ENCODE assay signal across 19 cellular contexts in the genomic region with DNA sequence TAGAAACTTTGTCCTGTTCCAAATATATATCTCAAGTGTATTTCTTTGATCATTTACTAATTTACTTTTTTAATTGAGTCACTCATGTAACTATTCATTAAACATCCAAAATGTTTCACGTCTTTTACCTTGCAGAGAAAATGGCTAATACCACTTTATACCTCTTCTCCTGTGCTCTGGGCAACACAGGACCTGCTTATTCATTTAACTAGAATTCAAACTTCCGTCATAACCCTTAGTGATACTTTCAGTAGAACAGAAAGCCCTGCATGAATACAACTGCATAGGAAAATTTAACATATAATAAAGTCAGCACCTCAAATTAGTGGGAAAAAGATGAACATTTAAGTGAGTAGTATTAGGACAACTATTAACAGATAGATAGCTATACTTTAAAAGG.
DNase-seq lines count a peak whose midpoint lies in the region; ATAC-seq, FAIRE-seq and TF ChIP-seq lines count a peak whose summit lies in the region.
"Had no signal": no experiment of that assay in that cellular context is flagged by ENCODE, and none has a peak within 500 bp of the region (broad histone marks: within the 10 kb centered on the region; RNA-seq: fewer than 3 reads in every experiment).

No MANE protein-coding gene starts in this region.

- no peak for TF ChIP-seq CTCF in GM23338 (conservative IDR thresholded peaks at IDR 0.05; ENCODE audit: low read depth in 2 of 2)
- TF ChIP-seq CTCF in OCI-LY3 (IDR thresholded peaks at IDR 0.05; ENCODE audit: low read depth, low read length), result no peak
- TF ChIP-seq CTCF in K562 (IDR thresholded peaks at IDR 0.05 in 2 of 3, conservative IDR thresholded peaks at IDR 0.05 in 1 of 3; ENCODE audit: insufficient read depth in 2 of 3, low read depth in 1 of 3, low read length in 3 of 3), result no peak
- TF ChIP-seq CTCF in neural progenitor cell (IDR thresholded peaks at IDR 0.05), result no peak
- no peak for TF ChIP-seq CTCF in Peyer's patch (IDR thresholded peaks at IDR 0.05)

- peak overlapping the region; percentile 16; the same call in 1 of the 2 replicates for H3K27ac Mint-ChIP-seq in GM23338
- H3K27ac Mint-ChIP-seq in neural progenitor cell, result no peak overlapping the region
- H3K27ac Mint-ChIP-seq: CD14-positive monocyte; CD8-positive, alpha-beta T cell had no signal

- TF ChIP-seq RAD21 in K562 (CRISPR knock-in tag; conservative IDR thresholded peaks at IDR 0.05 in 1 of 2, IDR thresholded peaks at IDR 0.05 in 1 of 2), result no peak

- H3K4me3 Mint-ChIP-seq in GM23338 (no peak overlapping the region), neural progenitor cell (no peak overlapping the region)
- H3K4me3 Mint-ChIP-seq: CD14-positive monocyte; CD8-positive, alpha-beta T cell had no signal

- peak overlapping the region; percentile 25 for H3K4me2 ChIP-seq in GM23338
- H3K4me2 ChIP-seq in OCI-LY3 (ENCODE audit: low read length), result peak overlapping the region; percentile 5
- peak overlapping the region; percentile 44; the same call in 1 of the 2 replicates for H3K4me2 ChIP-seq in K562 (ENCODE audit: insufficient read depth, low read length)
- H3K4me2 ChIP-seq in neural progenitor cell, result no peak overlapping the region

- H3K36me3 Mint-ChIP-seq in GM23338 (ENCODE audit: low read depth) (no peaks in the 10 kb centered on the region), neural progenitor cell (no peaks in the 10 kb centered on the region)
- H3K36me3 Mint-ChIP-seq: CD14-positive monocyte; CD8-positive, alpha-beta T cell had no signal

- POLR2A ChIA-PET in K562 (lab: Yijun Ruan, JAX), result interaction anchor here (0.8 kb wide), 1 partner anchor 272 kb away, joined by 3 read pairs; no protein-coding TSS in a partner anchor

- no peaks in the 10 kb centered on the region for H3K9me1 ChIP-seq in K562 (ENCODE audit: control insufficient read depth, insufficient read depth, low read length)

- intact Hi-C loops in K562 (cut with micrococcal nuclease), result no loop called here

- H3K9me2 ChIP-seq in GM23338 (ENCODE audit: insufficient read depth), result no peaks in the 10 kb centered on the region

- H3K4me1 ChIP-seq in GM23338 (ENCODE audit: insufficient read depth) (peaks cover 9% of the 10 kb centered on the region; the same call in 1 of the 2 replicates), OCI-LY3 (ENCODE audit: low read length) (peaks cover 27% of the 10 kb centered on the region), K562 (replicated peaks in 1 of 2; ENCODE audit: control insufficient read depth in 2 of 2, insufficient read depth in 2 of 2, low read length in 2 of 2) (peaks cover 0 to 20% of the 10 kb centered on the region in 2 experiments; a peak in 4 of 5 replicates), neural progenitor cell (peaks cover 13% of the 10 kb centered on the region), Peyer's patch (peaks cover 0 to 5% (median 0%) of the 10 kb centered on the region in 4 donors)

- H3K36me3 ChIP-seq in GM23338 (ENCODE audit: insufficient read depth) (no peaks in the 10 kb centered on the region), OCI-LY3 (replicated peaks; ENCODE audit: low read depth, low read length) (no peaks in the 10 kb centered on the region), K562 (ENCODE audit: control insufficient read depth, insufficient read depth, low read length) (no peaks in the 10 kb centered on the region), neural progenitor cell (no peaks in the 10 kb centered on the region), MG63 (no peaks in the 10 kb centered on the region), Peyer's patch (no peaks in the 10 kb centered on the region)

- H3F3A ChIP-seq in GM23338 (replicated peaks; ENCODE audit: low read depth) (no peaks in the 10 kb centered on the region), neural progenitor cell (ENCODE audit: low read depth) (no peaks in the 10 kb centered on the region)

- H2AFZ ChIP-seq in GM23338, result no peak overlapping the region
- no peak overlapping the region for H2AFZ ChIP-seq in OCI-LY3 (ENCODE audit: low read depth, low read length)
- H2AFZ ChIP-seq in K562 (ENCODE audit: low read depth, low read length), result peak overlapping the region; percentile 90
- peak overlapping the region; percentile 61 for H2AFZ ChIP-seq in neural progenitor cell (replicated peaks)

- H3K9me3 ChIP-seq in OCI-LY3 (ENCODE audit: insufficient read depth, low read length) (no peaks in the 10 kb centered on the region), K562 (replicated peaks; ENCODE audit: control insufficient read depth, insufficient read depth, low read depth, low read length) (no peaks in the 10 kb centered on the region), neural progenitor cell (ENCODE audit: low read depth) (no peaks in the 10 kb centered on the region), MG63 (no peaks in the 10 kb centered on the region), Peyer's patch (no peaks in the 10 kb centered on the region)

- 24% methylated on average over 2 of the region's 2 CpGs for WGBS in K562 (ENCODE audit: insufficient coverage, low coverage, missing lambda C conversion rate)

- H3K9ac ChIP-seq in OCI-LY3 (ENCODE audit: low read length), result no peak overlapping the region
- H3K9ac ChIP-seq in K562 (ENCODE audit: insufficient read depth in 1 of 2, low read depth in 2 of 2, low read length in 2 of 2), result peak overlapping the region in 1 of 2 experiments; percentile 36; a peak in 2 of 4 replicates
- no peak overlapping the region for H3K9ac ChIP-seq in neural progenitor cell

- no TSS peak for BruUV-seq in K562 (replicated peaks; lab: Mats Ljungman, UMichigan)

- no peak overlapping the region for H3K4me3 ChIP-seq in GM23338
- H3K4me3 ChIP-seq in OCI-LY3 (ENCODE audit: low read length), result no peak overlapping the region
- H3K4me3 ChIP-seq in K562, result peak overlapping the region; percentile 21
- no peak overlapping the region for H3K4me3 ChIP-seq in neural progenitor cell
- no peak overlapping the region for H3K4me3 ChIP-seq in MG63
- H3K4me3 ChIP-seq in Peyer's patch, result no peak overlapping the region

- H3K27ac ChIP-seq in GM23338 (ENCODE audit: low read depth), result no peak overlapping the region
- H3K27ac ChIP-seq in OCI-LY3 (ENCODE audit: low read length), result no peak overlapping the region
- H3K27ac ChIP-seq in K562 (ENCODE audit: extremely low read depth, low read depth, low read length), result no peak overlapping the region
- no peak overlapping the region for H3K27ac ChIP-seq in neural progenitor cell
- H3K27ac ChIP-seq in Peyer's patch, result no peak overlapping the region

- TF ChIP-seq POLR2A in K562 (conservative IDR thresholded peaks at IDR 0.05) (no peak), Peyer's patch (IDR thresholded peaks at IDR 0.05) (no peak)

- H3K4me1 Mint-ChIP-seq in GM23338 (peaks cover 18% of the 10 kb centered on the region), neural progenitor cell (no peaks in the 10 kb centered on the region)

- CTCF ChIA-PET in K562 (lab: Yijun Ruan, JAX; ENCODE audit: low intra/inter-chr PET ratio), result no interaction called here

- H3K9me3 Mint-ChIP-seq in GM23338 (no peaks in the 10 kb centered on the region), neural progenitor cell (no peaks in the 10 kb centered on the region)
- H3K9me3 Mint-ChIP-seq: CD8-positive, alpha-beta T cell had no signal

- DNase-seq in GM23338 (ENCODE audit: low spot score), result no peak
- DNase-seq in K562 (ENCODE audit: extremely low read depth in 1 of 4, low spot score in 3 of 4), result no peak
- DNase-seq in neural progenitor cell (ENCODE audit: low spot score), result no peak
- no peak for DNase-seq in MG63
- DNase-seq in Peyer's patch, result no peak
- DNase-seq in stimulated activated naive CD8-positive, alpha-beta T cell treated with anti-CD3 and anti-CD28 coated beads, Interleukin-15, Interleukin-2, amounts not matched to agents 100 U/mL and 50 U/mL, for 24 hours, result no peak
- DNase-seq: CD8-positive, alpha-beta T cell; COR-L47; DMS153; DND-41; GDM1; H7; IMR-90 had no signal

- H4K20me1 ChIP-seq in GM23338 (replicated peaks; ENCODE audit: insufficient read depth) (no peaks in the 10 kb centered on the region), OCI-LY3 (ENCODE audit: insufficient read depth, low read length) (peaks cover 2% of the 10 kb centered on the region; the same call in 1 of the 2 replicates), K562 (replicated peaks; ENCODE audit: control insufficient read depth, insufficient read depth, low read length) (no peaks in the 10 kb centered on the region), neural progenitor cell (ENCODE audit: low read depth) (no peaks in the 10 kb centered on the region)

- H3K79me2 ChIP-seq in GM23338 (replicated peaks; ENCODE audit: insufficient read depth) (no peaks in the 10 kb centered on the region), OCI-LY3 (ENCODE audit: low read length) (no peaks in the 10 kb centered on the region), K562 (ENCODE audit: control insufficient read depth, insufficient read depth, low read length) (no peaks in the 10 kb centered on the region), neural progenitor cell (ENCODE audit: low read depth) (no peaks in the 10 kb centered on the region)

- H3K27me3 ChIP-seq in GM23338 (ENCODE audit: insufficient read depth) (no peaks in the 10 kb centered on the region), OCI-LY3 (ENCODE audit: low read depth, low read length) (peaks cover 13% of the 10 kb centered on the region), K562 (ENCODE audit: control insufficient read depth in 2 of 2, insufficient read depth in 2 of 2, low read length in 2 of 2) (no peaks in the 10 kb centered on the region), neural progenitor cell (no peaks in the 10 kb centered on the region), MG63 (no peaks in the 10 kb centered on the region), Peyer's patch (no peaks in the 10 kb centered on the region)

- in situ Hi-C loops in K562 (cut with MboI), result no loop called here

- ATAC-seq in GM23338 (no peak), K562 (peak; percentile 58)
- no peak for ATAC-seq in stimulated activated naive CD8-positive, alpha-beta T cell treated with anti-CD3 and anti-CD28 coated beads, Interleukin-15, Interleukin-2, amounts not matched to agents 100 U/mL and 50 U/mL, for 24 hours
- ATAC-seq: CD8-positive, alpha-beta T cell had no signal

- FAIRE-seq in K562 (lab: Jason Lieb, UNC), result no peak
- FAIRE-seq: A204.1, D721Med, GM12892, GM19239 had no signal

- H3K27me3 Mint-ChIP-seq in GM23338 (ENCODE audit: insufficient read depth, low read depth, poor library complexity) (no peaks in the 10 kb centered on the region), neural progenitor cell (ENCODE audit: insufficient read depth, low read depth) (no peaks in the 10 kb centered on the region)

- no peak for TF ChIP-seq EP300 in K562 (IDR thresholded peaks at IDR 0.05; ENCODE audit: low read length)

TF ChIP-seq in GM23338, 12 proteins besides CTCF, POLR2A, EP300 and RAD21 (continues in another document):
- TF ChIP-seq NANOG (IDR thresholded peaks at IDR 0.05; ENCODE audit: borderline replicate concordance) (no peak), EZH2 (IDR thresholded peaks at IDR 0.05; ENCODE audit: low read depth, unreplicated experiment) (no peak), CREB1 (CRISPR knock-in tag; IDR thresholded peaks at IDR 0.05; ENCODE audit: low read depth) (no peak)

TF ChIP-seq in K562, 482 proteins besides CTCF, POLR2A, EP300 and RAD21 (continues in another document):
- TF ChIP-seq HNRNPLL (IDR thresholded peaks at IDR 0.05; ENCODE audit: low read depth, low read length, poor library complexity, severe bottlenecking) (no peak), POLR3G (IDR thresholded peaks at IDR 0.05; ENCODE audit: extremely low read depth, insufficient read length, insufficient replicate concordance) (no peak), MTA1 (IDR thresholded peaks at IDR 0.05; ENCODE audit: borderline replicate concordance) (no peak)

Comparison
In these comparisons a context has a peak if more than half of its experiments do, and no peak if none do; other contexts are left out.
1. H2AFZ ChIP-seq: peak in K562 (single experiment) and neural progenitor cell (single experiment); none in GM23338 (single experiment) and OCI-LY3 (single experiment).